In the genomic region with DNA sequence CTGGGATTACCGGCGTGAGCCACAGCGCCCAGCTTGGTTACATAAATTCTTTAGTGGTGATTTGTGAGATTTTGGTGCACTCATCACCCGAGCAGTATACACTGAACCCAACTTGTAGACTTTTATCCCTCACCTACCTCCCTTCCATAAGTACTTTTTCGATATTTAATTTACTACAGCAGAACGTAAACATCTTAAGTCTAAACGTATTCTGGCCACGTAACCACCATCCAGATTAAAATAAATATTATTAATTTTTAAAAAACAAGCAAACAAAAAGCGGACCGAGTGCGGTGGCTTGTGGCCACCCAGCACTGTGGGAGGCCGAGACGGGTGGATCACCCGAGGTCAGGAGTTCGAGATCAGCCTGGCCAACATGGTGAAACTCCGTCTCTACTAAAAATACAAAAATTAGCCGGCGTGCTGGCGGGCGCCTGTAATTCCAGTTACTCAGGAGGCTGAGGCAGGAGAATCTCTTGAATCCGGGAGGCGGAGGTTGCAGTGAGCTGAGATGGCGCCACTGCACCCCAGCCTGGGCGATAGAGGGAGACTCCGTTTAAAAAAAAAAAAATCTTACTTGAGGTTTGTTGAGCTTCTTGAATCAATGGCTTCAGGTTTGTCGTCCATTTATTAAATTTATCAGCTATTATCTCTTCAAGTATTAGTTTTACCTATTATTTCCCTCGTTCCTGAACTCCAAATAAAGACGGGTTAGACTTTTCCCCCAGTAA, we compare ENCODE assay signal across 9 cellular contexts. TPM values are rescaled to one million over a fixed set of nuclear protein-coding genes. Genes with fewer than 3 reads are reported as not detected.
DNase-seq lines count a peak whose midpoint lies in the region; ATAC-seq and TF ChIP-seq lines count a peak whose summit lies in the region.
"Not testable (repeated sequence)": the region's sequence is repeated elsewhere in the genome, so short reads cannot be mapped to it uniquely, and the experiment has no call there.
"Had no signal": no experiment of that assay in that cellular context is flagged by ENCODE, and none has a peak within 500 bp of the region (broad histone marks: within the 10 kb centered on the region; RNA-seq: fewer than 3 reads in every experiment).

No MANE protein-coding gene starts in this region.

- H2AFZ ChIP-seq in Karpas-422 (ENCODE audit: low read length), result peak overlapping the region; percentile 99

- ATAC-seq in GM21723 (IDR thresholded peaks at IDR 0.05; ENCODE audit: unreplicated experiment), result peak; percentile 27

- H3K27ac ChIP-seq in Karpas-422 (ENCODE audit: low read length) (peak overlapping the region; percentile 63), epithelial cell of prostate (peak overlapping the region; percentile 83), mucosa of rectum (ENCODE audit: low read depth in 2 of 2, low read length in 2 of 2) (peak overlapping the region; percentile 78 to 88)

- peak; percentile 57 to 78 for DNase-seq in Caco-2
- peak; percentile 76 for DNase-seq in Karpas-422
- DNase-seq in RPMI8226, result peak; percentile 60
- DNase-seq in activated T-cell treated with anti-CD3 and anti-CD28 coated beads, Interleukin-2, amount 50 U/mL, for 1 hour, result peak; percentile 62
- not testable (repeated sequence) for DNase-seq in epithelial cell of prostate (ENCODE audit: low read depth, low spot score)
- peak; percentile 27 for DNase-seq in stimulated activated CD8-positive, alpha-beta memory T cell treated with anti-CD3 and anti-CD28 coated beads, Interleukin-4, amount 100 ng/mL, for 24 hours (ENCODE audit: low read depth)

- H3K79me2 ChIP-seq in Karpas-422 (ENCODE audit: low read length), result peaks cover 33% of the 10 kb centered on the region

- not testable (repeated sequence) for H3K9me3 ChIP-seq in Caco-2; Karpas-422 (ENCODE audit: low read length); mucosa of rectum (ENCODE audit: control insufficient read depth in 2 of 2, low read length in 2 of 2)

- not testable (repeated sequence) for H3K36me3 Mint-ChIP-seq in Caco-2 (ENCODE audit: insufficient read depth, unreplicated experiment)

- H3K4me2 ChIP-seq in Karpas-422 (ENCODE audit: low read depth, low read length, poor library complexity, severe bottlenecking), result peak overlapping the region; percentile 86

- not testable (repeated sequence) for H3K9me2 ChIP-seq in Karpas-422 (replicated peaks; ENCODE audit: insufficient read depth, low read length)

- H3K4me3 ChIP-seq in Caco-2 (ENCODE audit: low read depth, low read length) (peak overlapping the region; percentile 42), Karpas-422 (ENCODE audit: low read length) (peak overlapping the region; percentile 76), mucosa of rectum (ENCODE audit: low read length in 2 of 2) (peak overlapping the region; percentile 74 to 77)

- H3K27me3 Mint-ChIP-seq in Caco-2 (ENCODE audit: insufficient read depth, unreplicated experiment), result not testable (repeated sequence)

- H3K27me3 ChIP-seq in Caco-2 (replicated peaks; ENCODE audit: control insufficient read depth, insufficient read depth, low read length); Karpas-422 (ENCODE audit: low read length); mucosa of rectum (ENCODE audit: control insufficient read depth in 2 of 2, insufficient read depth in 2 of 2, low read length in 2 of 2): not testable (repeated sequence)

- H3K9me3 Mint-ChIP-seq in Caco-2 (ENCODE audit: unreplicated experiment), result not testable (repeated sequence)

- intact Hi-C loops in Caco-2 (cut with micrococcal nuclease; ENCODE audit: unreplicated experiment), result loop anchor here (1.0 to 5.0 kb wide), 5 partner anchors 12 to 160 kb away; partner anchors contain the start of gene CHTOP

- not testable (repeated sequence) for H4K20me1 ChIP-seq in Karpas-422 (ENCODE audit: insufficient read depth, low read depth, low read length)

- H3K27ac Mint-ChIP-seq in Caco-2 (ENCODE audit: unreplicated experiment), result not testable (repeated sequence)

- not testable (repeated sequence) for BruUV-seq in Caco-2 (replicated peaks; lab: Mats Ljungman, UMichigan)

- peak overlapping the region; percentile 68 for H3K9ac ChIP-seq in Karpas-422 (ENCODE audit: low read length)
- H3K9ac ChIP-seq in mucosa of rectum (ENCODE audit: low read depth in 1 of 2, low read length in 2 of 2), result peak overlapping the region; percentile 71 to 83

- H3K4me3 Mint-ChIP-seq in Caco-2 (ENCODE audit: unreplicated experiment), result not testable (repeated sequence)

- H3K4me1 Mint-ChIP-seq in Caco-2 (ENCODE audit: low read depth, unreplicated experiment), result not testable (repeated sequence)

- CTCF ChIA-PET in Caco-2 (lab: Charles Lee), result interaction anchor here (0.8 to 1.4 kb wide), 4 partner anchors 44 to 160 kb away, joined by 3 to 6 read pairs (median 4); partner anchors contain the start of genes INTS3 and S100A13

- H3K36me3 ChIP-seq in Caco-2 (ENCODE audit: control insufficient read depth, insufficient read depth, low read length), result not testable (repeated sequence)
- H3K36me3 ChIP-seq in Karpas-422 (ENCODE audit: insufficient read depth, low read length), result peaks cover 28% of the 10 kb centered on the region
- peaks cover 20 to 22% of the 10 kb centered on the region in 2 donors for H3K36me3 ChIP-seq in mucosa of rectum (ENCODE audit: control insufficient read depth in 2 of 2, insufficient read depth in 2 of 2, low read length in 2 of 2)

- TF ChIP-seq CTCF in Caco-2 (IDR thresholded peaks at IDR 0.05; ENCODE audit: insufficient read depth in 1 of 2, low read depth in 1 of 2, low read length in 1 of 2, severe bottlenecking in 1 of 2, unreplicated experiment in 1 of 2), result not testable (repeated sequence)

- H3K4me1 ChIP-seq in Caco-2; mucosa of rectum (ENCODE audit: control insufficient read depth in 2 of 2, insufficient read depth in 2 of 2, low read length in 2 of 2): not testable (repeated sequence)
- H3K4me1 ChIP-seq in Karpas-422 (ENCODE audit: low read length), result peaks cover 22% of the 10 kb centered on the region

- POLR2A ChIA-PET in Caco-2 (lab: Charles Lee), result interaction anchor here (0.7 to 1.0 kb wide), 3 partner anchors 38 to 56 kb away, joined by 3 read pairs; partner anchors contain the start of genes CHTOP, INTS3 and S100A13

RNA-seq across cellular contexts. Expression of gene ILF2, which starts 1.0 kb away (rescaled TPM):
- total RNA-seq in Caco-2 (2022), result 287 and 289 TPM in 2 replicates
- 146 and 178 TPM in 2 replicates for total RNA-seq in Karpas-422 (2014; rRNA removed; shearing (Covaris generic); ENCODE audit: low replicate concordance)

RNA-seq across cellular contexts. Expression of gene NPR1, which starts 6.7 kb away (rescaled TPM):
- 1.4 and 2.0 TPM in 2 replicates for total RNA-seq in Caco-2 (2022)
- not detected in 2 replicates for total RNA-seq in Karpas-422 (2014; rRNA removed; shearing (Covaris generic); ENCODE audit: low replicate concordance)
- total RNA-seq: M059J had no signal

RNA-seq across cellular contexts. Expression of gene SNAPIN, which starts 13.3 kb away (rescaled TPM):
- 32.8 and 34.1 TPM in 2 replicates for total RNA-seq in Caco-2 (2022)
- 46.2 and 54.3 TPM in 2 replicates for total RNA-seq in Karpas-422 (2014; rRNA removed; shearing (Covaris generic); ENCODE audit: low replicate concordance)

RNA-seq across cellular contexts. Expression of gene CHTOP, which starts 37.9 kb away (rescaled TPM):
- total RNA-seq in Caco-2 (2022), result 85.1 and 90.6 TPM in 2 replicates
- 62.1 and 64.6 TPM in 2 replicates for total RNA-seq in Karpas-422 (2014; rRNA removed; shearing (Covaris generic); ENCODE audit: low replicate concordance)

RNA-seq across cellular contexts. Expression of gene S100A1, which starts 43.6 kb away (rescaled TPM):
- 12.6 and 18.1 TPM in 2 replicates for total RNA-seq in Caco-2 (2022)
- 15.9 and 18.9 TPM in 2 replicates for total RNA-seq in Karpas-422 (2014; rRNA removed; shearing (Covaris generic); ENCODE audit: low replicate concordance)
- total RNA-seq: M059J had no signal
